ENCODE assay signal across 17 cellular contexts in genomic region chr10:21290499-21291160, GRCh38.
"Had no signal": no experiment of that assay in that cellular context is flagged by ENCODE, and none has a peak within 500 bp of the region (broad histone marks: within the 10 kb centered on the region; RNA-seq: fewer than 3 reads in every experiment).

No MANE protein-coding gene starts in this region.

- H3K36me3 Mint-ChIP-seq: stimulated activated naive B cell treated with anti-CD40 and anti-IgM and Interleukin-4, amounts not matched to agents 10 μg/mL and 1 μg/mL and 100 μg/mL, for 72 hours had no signal

- H3K27ac Mint-ChIP-seq: activated CD4-positive, alpha-beta T cell treated with anti-CD3 and anti-CD28 coated beads, Interleukin-2, amount 10 ng/mL, durations not matched to agents 7 days and 5 days; activated naive CD4-positive, alpha-beta T cell treated with anti-CD3 and anti-CD28 coated beads for 36 hours; activated T-helper 17 cell treated with anti-CD3 and anti-CD28 coated beads, Interleukin-2, amount 50 U/mL, for 72 hours; effector memory CD8-positive, alpha-beta T cell; stimulated activated naive B cell treated with anti-CD40 and anti-IgM and Interleukin-4, amounts not matched to agents 10 μg/mL and 1 μg/mL and 100 μg/mL, for 72 hours had no signal

- H3K4me3 ChIP-seq: gastroesophageal sphincter, prostate gland, right lobe of liver, transverse colon had no signal

- H3K9me3 ChIP-seq: gastroesophageal sphincter, prostate gland, right lobe of liver, transverse colon had no signal

- H3K27me3 ChIP-seq: gastroesophageal sphincter, right lobe of liver had no signal

- H3K9me3 Mint-ChIP-seq: activated CD4-positive, alpha-beta T cell treated with anti-CD3 and anti-CD28 coated beads, Interleukin-2, amount 10 ng/mL, durations not matched to agents 7 days and 5 days; activated naive CD4-positive, alpha-beta T cell treated with anti-CD3 and anti-CD28 coated beads for 36 hours; activated T-helper 17 cell treated with anti-CD3 and anti-CD28 coated beads, Interleukin-2, amount 50 U/mL, for 72 hours; effector memory CD8-positive, alpha-beta T cell; stimulated activated naive B cell treated with anti-CD40 and anti-IgM and Interleukin-4, amounts not matched to agents 10 μg/mL and 1 μg/mL and 100 μg/mL, for 72 hours had no signal

- H3K4me1 Mint-ChIP-seq: activated CD4-positive, alpha-beta T cell treated with anti-CD3 and anti-CD28 coated beads, Interleukin-2, amount 10 ng/mL, durations not matched to agents 7 days and 5 days; activated T-helper 17 cell treated with anti-CD3 and anti-CD28 coated beads, Interleukin-2, amount 50 U/mL, for 72 hours; stimulated activated naive B cell treated with anti-CD40 and anti-IgM and Interleukin-4, amounts not matched to agents 10 μg/mL and 1 μg/mL and 100 μg/mL, for 72 hours had no signal

- H3K4me3 Mint-ChIP-seq: activated CD4-positive, alpha-beta T cell treated with anti-CD3 and anti-CD28 coated beads, Interleukin-2, amount 10 ng/mL, durations not matched to agents 7 days and 5 days; activated naive CD4-positive, alpha-beta T cell treated with anti-CD3 and anti-CD28 coated beads for 36 hours; activated T-helper 17 cell treated with anti-CD3 and anti-CD28 coated beads, Interleukin-2, amount 50 U/mL, for 72 hours; effector memory CD8-positive, alpha-beta T cell; stimulated activated naive B cell treated with anti-CD40 and anti-IgM and Interleukin-4, amounts not matched to agents 10 μg/mL and 1 μg/mL and 100 μg/mL, for 72 hours had no signal

- DNase-seq: activated CD4-positive, alpha-beta T cell treated with anti-CD3 and anti-CD28 coated beads, Interleukin-2, amount 10 ng/mL, durations not matched to agents 7 days and 5 days; activated CD4-positive, CD25-positive, alpha-beta regulatory T cell; activated CD8-positive, alpha-beta memory T cell treated with anti-CD3 and anti-CD28 coated beads for 24 hours; activated naive CD4-positive, alpha-beta T cell treated with anti-CD3 and anti-CD28 coated beads for 36 hours; caudate nucleus; cortex of kidney; effector memory CD8-positive, alpha-beta T cell; kidney glomerular epithelial cell; nucleus accumbens; right lobe of liver; stimulated activated CD4-positive, alpha-beta T cell treated with anti-CD3 and anti-CD28 coated beads, Interleukin-2, amount 100 ng/mL, for 24 hours; stimulated activated naive B cell treated with anti-CD40 and anti-IgM and Interleukin-4, amounts not matched to agents 10 μg/mL and 1 μg/mL and 100 μg/mL, for 72 hours; substantia nigra; transverse colon had no signal

- H3K36me3 ChIP-seq: gastroesophageal sphincter, prostate gland, right lobe of liver, transverse colon had no signal

- ATAC-seq: activated T-helper 17 cell treated with anti-CD3 and anti-CD28 coated beads, Interleukin-2, amount 50 U/mL, for 72 hours; effector memory CD8-positive, alpha-beta T cell; gastroesophageal sphincter; stimulated activated naive B cell treated with anti-CD40 and anti-IgM and Interleukin-4, amounts not matched to agents 10 μg/mL and 1 μg/mL and 100 μg/mL, for 72 hours had no signal

- H3K27ac ChIP-seq: gastroesophageal sphincter, prostate gland, right lobe of liver, transverse colon had no signal

- H3K4me1 ChIP-seq: prostate gland had no signal
